Comparison of ENCODE assay signal across 1 cellular context in the genomic region with DNA sequence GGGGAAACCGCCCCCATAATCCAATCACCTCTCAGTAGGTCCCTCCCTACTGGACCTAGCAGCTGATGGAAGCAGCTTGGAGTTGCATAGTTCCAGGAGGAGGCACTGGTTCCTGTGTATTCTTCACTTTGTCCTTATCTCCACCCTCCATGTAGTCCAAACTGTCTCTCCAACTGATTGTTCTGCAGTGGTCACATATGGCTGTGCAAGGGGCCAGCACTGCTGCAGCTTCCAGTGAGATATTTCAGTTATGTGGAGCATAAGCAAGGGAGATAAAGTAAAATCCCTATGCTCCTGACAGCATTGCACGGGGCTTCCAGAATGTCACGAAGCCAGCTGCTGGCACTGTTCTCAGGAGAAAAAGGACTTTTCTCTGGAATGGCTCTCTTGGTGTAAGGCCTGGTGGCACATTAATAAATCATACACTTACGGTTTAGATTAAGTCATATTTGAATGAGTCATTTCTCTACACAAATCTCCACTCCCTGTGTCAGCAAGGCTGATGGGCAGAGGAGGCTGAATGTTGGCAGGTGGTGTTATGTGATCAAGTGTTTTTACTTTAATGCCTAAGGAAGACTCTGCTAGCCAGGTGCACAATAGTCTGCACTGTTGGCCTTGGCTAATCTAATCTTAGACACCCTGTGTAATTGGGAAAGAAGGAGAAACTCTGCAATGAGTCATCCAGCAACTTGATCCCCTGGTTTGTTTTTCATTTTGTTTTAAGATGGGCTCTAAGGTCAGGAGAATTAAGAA.
TF ChIP-seq lines count a peak whose summit lies in the region.

No MANE protein-coding gene starts in this region.

TF ChIP-seq in HEK293, 187 proteins besides CTCF, POLR2A, EP300 and RAD21 (continued from another document and continues in another):
- TF ChIP-seq, protein P1, sequence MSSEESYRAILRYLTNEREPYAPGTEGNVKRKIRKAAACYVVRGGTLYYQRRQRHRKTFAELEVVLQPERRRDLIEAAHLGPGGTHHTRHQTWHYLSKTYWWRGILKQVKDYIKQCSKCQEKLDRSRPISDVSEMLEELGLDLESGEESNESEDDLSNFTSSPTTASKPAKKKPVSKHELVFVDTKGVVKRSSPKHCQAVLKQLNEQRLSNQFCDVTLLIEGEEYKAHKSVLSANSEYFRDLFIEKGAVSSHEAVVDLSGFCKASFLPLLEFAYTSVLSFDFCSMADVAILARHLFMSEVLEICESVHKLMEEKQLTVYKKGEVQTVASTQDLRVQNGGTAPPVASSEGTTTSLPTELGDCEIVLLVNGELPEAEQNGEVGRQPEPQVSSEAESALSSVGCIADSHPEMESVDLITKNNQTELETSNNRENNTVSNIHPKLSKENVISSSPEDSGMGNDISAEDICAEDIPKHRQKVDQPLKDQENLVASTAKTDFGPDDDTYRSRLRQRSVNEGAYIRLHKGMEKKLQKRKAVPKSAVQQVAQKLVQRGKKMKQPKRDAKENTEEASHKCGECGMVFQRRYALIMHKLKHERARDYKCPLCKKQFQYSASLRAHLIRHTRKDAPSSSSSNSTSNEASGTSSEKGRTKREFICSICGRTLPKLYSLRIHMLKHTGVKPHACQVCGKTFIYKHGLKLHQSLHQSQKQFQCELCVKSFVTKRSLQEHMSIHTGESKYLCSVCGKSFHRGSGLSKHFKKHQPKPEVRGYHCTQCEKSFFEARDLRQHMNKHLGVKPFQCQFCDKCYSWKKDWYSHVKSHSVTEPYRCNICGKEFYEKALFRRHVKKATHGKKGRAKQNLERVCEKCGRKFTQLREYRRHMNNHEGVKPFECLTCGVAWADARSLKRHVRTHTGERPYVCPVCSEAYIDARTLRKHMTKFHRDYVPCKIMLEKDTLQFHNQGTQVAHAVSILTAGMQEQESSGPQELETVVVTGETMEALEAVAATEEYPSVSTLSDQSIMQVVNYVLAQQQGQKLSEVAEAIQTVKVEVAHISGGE (tag by site-specific recombination; conservative IDR thresholded peaks at IDR 0.05; ENCODE audit: low read depth), result no peak
- no peak for TF ChIP-seq ZFP3 (tag by site-specific recombination; IDR thresholded peaks at IDR 0.05; ENCODE audit: low read depth)
- TF ChIP-seq ZNF747 (tag by site-specific recombination; IDR thresholded peaks at IDR 0.05), result no peak
- no peak for TF ChIP-seq ZNF664 (tag by site-specific recombination; IDR thresholded peaks at IDR 0.05)
- no peak for TF ChIP-seq ZNF214 (tag by site-specific recombination; IDR thresholded peaks at IDR 0.05; ENCODE audit: borderline replicate concordance)
- no peak for TF ChIP-seq ZNF391 (tag by site-specific recombination; IDR thresholded peaks at IDR 0.05; ENCODE audit: borderline replicate concordance, low read depth)
- TF ChIP-seq ZNF707 (tag by site-specific recombination; IDR thresholded peaks at IDR 0.05), result no peak
- TF ChIP-seq, protein P2, sequence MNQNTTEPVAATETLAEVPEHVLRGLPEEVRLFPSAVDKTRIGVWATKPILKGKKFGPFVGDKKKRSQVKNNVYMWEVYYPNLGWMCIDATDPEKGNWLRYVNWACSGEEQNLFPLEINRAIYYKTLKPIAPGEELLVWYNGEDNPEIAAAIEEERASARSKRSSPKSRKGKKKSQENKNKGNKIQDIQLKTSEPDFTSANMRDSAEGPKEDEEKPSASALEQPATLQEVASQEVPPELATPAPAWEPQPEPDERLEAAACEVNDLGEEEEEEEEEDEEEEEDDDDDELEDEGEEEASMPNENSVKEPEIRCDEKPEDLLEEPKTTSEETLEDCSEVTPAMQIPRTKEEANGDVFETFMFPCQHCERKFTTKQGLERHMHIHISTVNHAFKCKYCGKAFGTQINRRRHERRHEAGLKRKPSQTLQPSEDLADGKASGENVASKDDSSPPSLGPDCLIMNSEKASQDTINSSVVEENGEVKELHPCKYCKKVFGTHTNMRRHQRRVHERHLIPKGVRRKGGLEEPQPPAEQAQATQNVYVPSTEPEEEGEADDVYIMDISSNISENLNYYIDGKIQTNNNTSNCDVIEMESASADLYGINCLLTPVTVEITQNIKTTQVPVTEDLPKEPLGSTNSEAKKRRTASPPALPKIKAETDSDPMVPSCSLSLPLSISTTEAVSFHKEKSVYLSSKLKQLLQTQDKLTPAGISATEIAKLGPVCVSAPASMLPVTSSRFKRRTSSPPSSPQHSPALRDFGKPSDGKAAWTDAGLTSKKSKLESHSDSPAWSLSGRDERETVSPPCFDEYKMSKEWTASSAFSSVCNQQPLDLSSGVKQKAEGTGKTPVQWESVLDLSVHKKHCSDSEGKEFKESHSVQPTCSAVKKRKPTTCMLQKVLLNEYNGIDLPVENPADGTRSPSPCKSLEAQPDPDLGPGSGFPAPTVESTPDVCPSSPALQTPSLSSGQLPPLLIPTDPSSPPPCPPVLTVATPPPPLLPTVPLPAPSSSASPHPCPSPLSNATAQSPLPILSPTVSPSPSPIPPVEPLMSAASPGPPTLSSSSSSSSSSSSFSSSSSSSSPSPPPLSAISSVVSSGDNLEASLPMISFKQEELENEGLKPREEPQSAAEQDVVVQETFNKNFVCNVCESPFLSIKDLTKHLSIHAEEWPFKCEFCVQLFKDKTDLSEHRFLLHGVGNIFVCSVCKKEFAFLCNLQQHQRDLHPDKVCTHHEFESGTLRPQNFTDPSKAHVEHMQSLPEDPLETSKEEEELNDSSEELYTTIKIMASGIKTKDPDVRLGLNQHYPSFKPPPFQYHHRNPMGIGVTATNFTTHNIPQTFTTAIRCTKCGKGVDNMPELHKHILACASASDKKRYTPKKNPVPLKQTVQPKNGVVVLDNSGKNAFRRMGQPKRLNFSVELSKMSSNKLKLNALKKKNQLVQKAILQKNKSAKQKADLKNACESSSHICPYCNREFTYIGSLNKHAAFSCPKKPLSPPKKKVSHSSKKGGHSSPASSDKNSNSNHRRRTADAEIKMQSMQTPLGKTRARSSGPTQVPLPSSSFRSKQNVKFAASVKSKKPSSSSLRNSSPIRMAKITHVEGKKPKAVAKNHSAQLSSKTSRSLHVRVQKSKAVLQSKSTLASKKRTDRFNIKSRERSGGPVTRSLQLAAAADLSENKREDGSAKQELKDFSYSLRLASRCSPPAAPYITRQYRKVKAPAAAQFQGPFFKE (tag by site-specific recombination; IDR thresholded peaks at IDR 0.05; ENCODE audit: borderline replicate concordance), result no peak
- no peak for TF ChIP-seq ZNF202 (tag by site-specific recombination; IDR thresholded peaks at IDR 0.05; ENCODE audit: borderline replicate concordance)
- no peak for TF ChIP-seq ZNF777 (tag by site-specific recombination; IDR thresholded peaks at IDR 0.05; ENCODE audit: borderline replicate concordance)
- TF ChIP-seq, protein P3, sequence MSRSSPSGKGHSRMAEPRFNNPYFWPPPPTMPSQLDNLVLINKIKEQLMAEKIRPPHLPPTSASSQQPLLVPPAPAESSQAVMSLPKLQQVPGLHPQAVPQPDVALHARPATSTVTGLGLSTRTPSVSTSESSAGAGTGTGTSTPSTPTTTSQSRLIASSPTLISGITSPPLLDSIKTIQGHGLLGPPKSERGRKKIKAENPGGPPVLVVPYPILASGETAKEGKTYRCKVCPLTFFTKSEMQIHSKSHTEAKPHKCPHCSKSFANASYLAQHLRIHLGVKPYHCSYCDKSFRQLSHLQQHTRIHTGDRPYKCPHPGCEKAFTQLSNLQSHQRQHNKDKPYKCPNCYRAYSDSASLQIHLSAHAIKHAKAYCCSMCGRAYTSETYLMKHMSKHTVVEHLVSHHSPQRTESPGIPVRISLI (tag by site-specific recombination; IDR thresholded peaks at IDR 0.05), result 0 out of 2 replicates have a peak, but pooled peaks have one; percentile 71
- TF ChIP-seq ZNF571 (tag by site-specific recombination; IDR thresholded peaks at IDR 0.05), result no peak
- no peak for TF ChIP-seq ZNF223 (tag by site-specific recombination; IDR thresholded peaks at IDR 0.05)
- peak; percentile 84 for TF ChIP-seq PRDM1 (tag by site-specific recombination; IDR thresholded peaks at IDR 0.05)
- TF ChIP-seq ZNF404 (tag by site-specific recombination; IDR thresholded peaks at IDR 0.05), result no peak
- no peak for TF ChIP-seq ZNF792 (tag by site-specific recombination; IDR thresholded peaks at IDR 0.05)
- TF ChIP-seq MYNN (tag by site-specific recombination; IDR thresholded peaks at IDR 0.05; ENCODE audit: borderline replicate concordance), result no peak
- no peak for TF ChIP-seq ZNF560 (tag by site-specific recombination; IDR thresholded peaks at IDR 0.05; ENCODE audit: borderline replicate concordance)
- TF ChIP-seq KLF10 (tag by site-specific recombination; IDR thresholded peaks at IDR 0.05), result no peak
- no peak for TF ChIP-seq ZNF677 (tag by site-specific recombination; IDR thresholded peaks at IDR 0.05)
- TF ChIP-seq ZNF561 (tag by site-specific recombination; IDR thresholded peaks at IDR 0.05; ENCODE audit: borderline replicate concordance), result 0 out of 2 replicates have a peak, but pooled peaks have one; percentile 29
- no peak for TF ChIP-seq ZNF248 (tag by site-specific recombination; IDR thresholded peaks at IDR 0.05)
- no peak for TF ChIP-seq BCL11A (tag by site-specific recombination; IDR thresholded peaks at IDR 0.05; ENCODE audit: low read depth)
- TF ChIP-seq ZNF416 (tag by site-specific recombination; IDR thresholded peaks at IDR 0.05), result no peak
- TF ChIP-seq ZNF600 (tag by site-specific recombination; IDR thresholded peaks at IDR 0.05), result peak; percentile 73
- TF ChIP-seq ZNF626 (tag by site-specific recombination; IDR thresholded peaks at IDR 0.05), result no peak
- no peak; the same call in 1 of the 2 replicates for TF ChIP-seq ZNF623 (tag by site-specific recombination; IDR thresholded peaks at IDR 0.05)
- no peak for TF ChIP-seq ZNF610 (tag by site-specific recombination; IDR thresholded peaks at IDR 0.05; ENCODE audit: borderline replicate concordance)
- TF ChIP-seq ZNF791 (tag by site-specific recombination; IDR thresholded peaks at IDR 0.05), result no peak
- TF ChIP-seq ZNF350 (tag by site-specific recombination; IDR thresholded peaks at IDR 0.05), result no peak
- TF ChIP-seq ZNF19 (tag by site-specific recombination; IDR thresholded peaks at IDR 0.05; ENCODE audit: low read depth), result no peak
- no peak for TF ChIP-seq GLI4 (tag by site-specific recombination; IDR thresholded peaks at IDR 0.05)
- TF ChIP-seq, protein P4, sequence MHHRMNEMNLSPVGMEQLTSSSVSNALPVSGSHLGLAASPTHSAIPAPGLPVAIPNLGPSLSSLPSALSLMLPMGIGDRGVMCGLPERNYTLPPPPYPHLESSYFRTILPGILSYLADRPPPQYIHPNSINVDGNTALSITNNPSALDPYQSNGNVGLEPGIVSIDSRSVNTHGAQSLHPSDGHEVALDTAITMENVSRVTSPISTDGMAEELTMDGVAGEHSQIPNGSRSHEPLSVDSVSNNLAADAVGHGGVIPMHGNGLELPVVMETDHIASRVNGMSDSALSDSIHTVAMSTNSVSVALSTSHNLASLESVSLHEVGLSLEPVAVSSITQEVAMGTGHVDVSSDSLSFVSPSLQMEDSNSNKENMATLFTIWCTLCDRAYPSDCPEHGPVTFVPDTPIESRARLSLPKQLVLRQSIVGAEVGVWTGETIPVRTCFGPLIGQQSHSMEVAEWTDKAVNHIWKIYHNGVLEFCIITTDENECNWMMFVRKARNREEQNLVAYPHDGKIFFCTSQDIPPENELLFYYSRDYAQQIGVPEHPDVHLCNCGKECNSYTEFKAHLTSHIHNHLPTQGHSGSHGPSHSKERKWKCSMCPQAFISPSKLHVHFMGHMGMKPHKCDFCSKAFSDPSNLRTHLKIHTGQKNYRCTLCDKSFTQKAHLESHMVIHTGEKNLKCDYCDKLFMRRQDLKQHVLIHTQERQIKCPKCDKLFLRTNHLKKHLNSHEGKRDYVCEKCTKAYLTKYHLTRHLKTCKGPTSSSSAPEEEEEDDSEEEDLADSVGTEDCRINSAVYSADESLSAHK (tag by site-specific recombination; IDR thresholded peaks at IDR 0.05), result no peak
- TF ChIP-seq ZNF10 (tag by site-specific recombination; IDR thresholded peaks at IDR 0.05), result no peak
- TF ChIP-seq, protein P5, sequence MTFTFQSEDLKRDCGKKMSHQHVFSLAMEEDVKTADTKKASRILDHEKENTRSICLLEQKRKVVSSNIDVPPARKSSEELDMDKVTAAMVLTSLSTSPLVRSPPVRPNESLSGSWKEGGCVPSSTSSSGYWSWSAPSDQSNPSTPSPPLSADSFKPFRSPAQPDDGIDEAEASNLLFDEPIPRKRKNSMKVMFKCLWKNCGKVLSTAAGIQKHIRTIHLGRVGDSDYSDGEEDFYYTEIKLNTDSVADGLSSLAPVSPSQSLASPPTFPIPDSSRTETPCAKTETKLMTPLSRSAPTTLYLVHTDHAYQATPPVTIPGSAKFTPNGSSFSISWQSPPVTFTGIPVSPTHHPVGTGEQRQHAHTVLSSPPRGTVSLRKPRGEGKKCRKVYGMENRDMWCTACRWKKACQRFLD (tag by site-specific recombination; IDR thresholded peaks at IDR 0.05), result no peak
- TF ChIP-seq ZNF768 (tag by site-specific recombination; IDR thresholded peaks at IDR 0.05), result no peak
- TF ChIP-seq, protein P6, sequence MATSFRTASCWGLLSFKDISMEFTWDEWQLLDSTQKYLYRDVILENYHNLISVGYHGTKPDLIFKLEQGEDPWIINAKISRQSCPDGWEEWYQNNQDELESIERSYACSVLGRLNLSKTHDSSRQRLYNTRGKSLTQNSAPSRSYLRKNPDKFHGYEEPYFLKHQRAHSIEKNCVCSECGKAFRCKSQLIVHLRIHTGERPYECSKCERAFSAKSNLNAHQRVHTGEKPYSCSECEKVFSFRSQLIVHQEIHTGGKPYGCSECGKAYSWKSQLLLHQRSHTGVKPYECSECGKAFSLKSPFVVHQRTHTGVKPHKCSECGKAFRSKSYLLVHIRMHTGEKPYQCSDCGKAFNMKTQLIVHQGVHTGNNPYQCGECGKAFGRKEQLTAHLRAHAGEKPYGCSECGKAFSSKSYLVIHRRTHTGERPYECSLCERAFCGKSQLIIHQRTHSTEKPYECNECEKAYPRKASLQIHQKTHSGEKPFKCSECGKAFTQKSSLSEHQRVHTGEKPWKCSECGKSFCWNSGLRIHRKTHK (tag by site-specific recombination; IDR thresholded peaks at IDR 0.05), result no peak
- TF ChIP-seq ZNF266 (tag by site-specific recombination; IDR thresholded peaks at IDR 0.05; ENCODE audit: low read depth), result no peak
- TF ChIP-seq ZBTB48 (tag by site-specific recombination; IDR thresholded peaks at IDR 0.05), result peak; percentile 58; the same call in 1 of the 2 replicates
- TF ChIP-seq ZNF138 (tag by site-specific recombination; IDR thresholded peaks at IDR 0.05; ENCODE audit: borderline replicate concordance), result no peak
- peak; percentile 3 for TF ChIP-seq ZNF529 (tag by site-specific recombination; IDR thresholded peaks at IDR 0.05; ENCODE audit: insufficient replicate concordance)
- TF ChIP-seq, protein P7, sequence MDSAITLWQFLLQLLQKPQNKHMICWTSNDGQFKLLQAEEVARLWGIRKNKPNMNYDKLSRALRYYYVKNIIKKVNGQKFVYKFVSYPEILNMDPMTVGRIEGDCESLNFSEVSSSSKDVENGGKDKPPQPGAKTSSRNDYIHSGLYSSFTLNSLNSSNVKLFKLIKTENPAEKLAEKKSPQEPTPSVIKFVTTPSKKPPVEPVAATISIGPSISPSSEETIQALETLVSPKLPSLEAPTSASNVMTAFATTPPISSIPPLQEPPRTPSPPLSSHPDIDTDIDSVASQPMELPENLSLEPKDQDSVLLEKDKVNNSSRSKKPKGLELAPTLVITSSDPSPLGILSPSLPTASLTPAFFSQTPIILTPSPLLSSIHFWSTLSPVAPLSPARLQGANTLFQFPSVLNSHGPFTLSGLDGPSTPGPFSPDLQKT (IDR thresholded peaks at IDR 0.05; ENCODE audit: borderline replicate concordance, low read depth, low read length), result no peak
- TF ChIP-seq ZFP69B (tag by site-specific recombination; IDR thresholded peaks at IDR 0.05), result peak; percentile 38; the same call in 1 of the 2 replicates
